20 cellular contexts compared by ENCODE assay signal in the genomic region with DNA sequence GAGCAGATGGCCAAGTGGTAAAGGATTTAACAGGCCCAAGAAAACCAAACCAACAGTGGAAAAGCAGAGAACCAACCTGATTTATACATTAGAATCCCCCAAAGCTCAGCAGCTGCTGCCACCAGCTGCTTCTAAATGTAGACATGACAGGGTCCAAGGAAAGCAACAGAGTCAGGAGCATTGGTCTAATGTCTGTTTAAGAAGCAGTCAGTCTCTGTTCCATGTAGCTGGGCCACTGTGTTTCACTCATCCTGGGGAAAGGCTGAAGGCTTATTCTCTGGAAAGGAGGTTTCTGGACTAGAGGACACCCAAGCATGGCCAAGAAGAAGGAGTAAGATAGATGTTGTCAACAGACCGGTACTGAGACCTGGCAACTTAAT.
"Had no signal": no experiment of that assay in that cellular context is flagged by ENCODE, and none has a peak within 500 bp of the region (broad histone marks: within the 10 kb centered on the region; RNA-seq: fewer than 3 reads in every experiment).

No MANE protein-coding gene starts in this region.

- H3K27ac Mint-ChIP-seq: activated B cell treated with CpG ODN at 0.5 μM for 24 hours; activated CD4-positive, alpha-beta memory T cell treated with anti-CD3 and anti-CD28 coated beads for 36 hours; activated CD8-positive, alpha-beta memory T cell treated with anti-CD3 and anti-CD28 coated beads, Interleukin-2, amount 10 ng/mL, durations not matched to agents 7 days and 5 days; activated naive CD4-positive, alpha-beta T cell treated with anti-CD3 and anti-CD28 coated beads for 36 hours; activated T-helper 2 cell treated with anti-CD3 and anti-CD28 coated beads, Interferon-gamma antibody, Interleukin-2, Interleukin-4, amounts not matched to agents 10 μg/mL and 5 μg/mL and 100 μg/mL, durations not matched to agents 14 hours and 24 hours and 36 hours; immature natural killer cell; stimulated activated naive B cell treated with anti-CD40 and anti-IgM and Interleukin-4, amounts not matched to agents 10 μg/mL and 1 μg/mL and 100 μg/mL, for 72 hours had no signal

- H3K27me3 Mint-ChIP-seq: activated CD4-positive, alpha-beta memory T cell treated with anti-CD3 and anti-CD28 coated beads for 36 hours had no signal

- H3K9me3 ChIP-seq: gastroesophageal sphincter, thoracic aorta, upper lobe of left lung had no signal

- H3K36me3 Mint-ChIP-seq: activated CD4-positive, alpha-beta memory T cell treated with anti-CD3 and anti-CD28 coated beads for 36 hours; immature natural killer cell; stimulated activated naive B cell treated with anti-CD40 and anti-IgM and Interleukin-4, amounts not matched to agents 10 μg/mL and 1 μg/mL and 100 μg/mL, for 72 hours had no signal

- H3K4me1 ChIP-seq: gastroesophageal sphincter, left ventricle myocardium inferior, upper lobe of left lung had no signal

- H3K27ac ChIP-seq: gastroesophageal sphincter, left ventricle myocardium inferior, thoracic aorta, upper lobe of left lung had no signal

- H3K27me3 ChIP-seq: gastroesophageal sphincter, upper lobe of left lung had no signal

- H3K4me3 ChIP-seq: gastroesophageal sphincter, left ventricle myocardium inferior, thoracic aorta, upper lobe of left lung had no signal

- H3K4me3 Mint-ChIP-seq: activated B cell treated with CpG ODN at 0.5 μM for 24 hours; activated CD4-positive, alpha-beta memory T cell treated with anti-CD3 and anti-CD28 coated beads for 36 hours; activated CD8-positive, alpha-beta memory T cell treated with anti-CD3 and anti-CD28 coated beads, Interleukin-2, amount 10 ng/mL, durations not matched to agents 7 days and 5 days; activated naive CD4-positive, alpha-beta T cell treated with anti-CD3 and anti-CD28 coated beads for 36 hours; central memory CD8-positive, alpha-beta T cell; immature natural killer cell; stimulated activated naive B cell treated with anti-CD40 and anti-IgM and Interleukin-4, amounts not matched to agents 10 μg/mL and 1 μg/mL and 100 μg/mL, for 72 hours had no signal

- H3K9me3 Mint-ChIP-seq: activated B cell treated with CpG ODN at 0.5 μM for 24 hours; activated CD4-positive, alpha-beta memory T cell treated with anti-CD3 and anti-CD28 coated beads for 36 hours; activated naive CD4-positive, alpha-beta T cell treated with anti-CD3 and anti-CD28 coated beads for 36 hours; activated T-helper 2 cell treated with anti-CD3 and anti-CD28 coated beads, Interferon-gamma antibody, Interleukin-2, Interleukin-4, amounts not matched to agents 10 μg/mL and 5 μg/mL and 100 μg/mL, durations not matched to agents 14 hours and 24 hours and 36 hours; central memory CD8-positive, alpha-beta T cell; stimulated activated naive B cell treated with anti-CD40 and anti-IgM and Interleukin-4, amounts not matched to agents 10 μg/mL and 1 μg/mL and 100 μg/mL, for 72 hours had no signal

- DNase-seq: activated B cell treated with CpG ODN at 0.5 μM for 24 hours; activated CD4-positive, alpha-beta memory T cell treated with anti-CD3 and anti-CD28 coated beads for 36 hours; activated CD4-positive, alpha-beta T cell treated with anti-CD3 and anti-CD28 coated beads for 4 hours; activated CD8-positive, alpha-beta memory T cell treated with anti-CD3 and anti-CD28 coated beads, Interleukin-2, amount 10 ng/mL, durations not matched to agents 7 days and 5 days; activated naive CD4-positive, alpha-beta T cell treated with anti-CD3 and anti-CD28 coated beads for 36 hours; activated T-cell treated with anti-CD3 and anti-CD28 coated beads, Interleukin-2, amount 50 U/mL, for 1 hour; anterior cingulate cortex; cortex of kidney; immature natural killer cell; kidney glomerular epithelial cell; left ventricle myocardium inferior; mammary epithelial cell; midbrain; stimulated activated naive B cell treated with anti-CD40 and anti-IgM and Interleukin-4, amounts not matched to agents 10 μg/mL and 1 μg/mL and 100 μg/mL, for 72 hours; upper lobe of left lung had no signal

- H3K36me3 ChIP-seq: gastroesophageal sphincter, left ventricle myocardium inferior, thoracic aorta, upper lobe of left lung had no signal

- ATAC-seq: activated CD8-positive, alpha-beta memory T cell treated with anti-CD3 and anti-CD28 coated beads, Interleukin-2, amount 10 ng/mL, durations not matched to agents 7 days and 5 days; gastroesophageal sphincter; sciatic nerve; stimulated activated naive B cell treated with anti-CD40 and anti-IgM and Interleukin-4, amounts not matched to agents 10 μg/mL and 1 μg/mL and 100 μg/mL, for 72 hours had no signal

- H3K4me1 Mint-ChIP-seq: activated B cell treated with CpG ODN at 0.5 μM for 24 hours; activated CD8-positive, alpha-beta memory T cell treated with anti-CD3 and anti-CD28 coated beads, Interleukin-2, amount 10 ng/mL, durations not matched to agents 7 days and 5 days; central memory CD8-positive, alpha-beta T cell; stimulated activated naive B cell treated with anti-CD40 and anti-IgM and Interleukin-4, amounts not matched to agents 10 μg/mL and 1 μg/mL and 100 μg/mL, for 72 hours had no signal
